In genomic region chr1:153032073-153032472, GRCh38 we compare ENCODE assay signal across 1 cellular context.
TF ChIP-seq lines count a peak whose summit lies in the region.

No MANE protein-coding gene starts in this region.

TF ChIP-seq in GM12878, 131 proteins besides CTCF, POLR2A, EP300 and RAD21:
- 0 out of 2 replicates have a peak, but pooled peaks have one; percentile 47 for TF ChIP-seq TCF7 (IDR thresholded peaks at IDR 0.05; ENCODE audit: borderline replicate concordance)
- no peak for TF ChIP-seq IRF5 (IDR thresholded peaks at IDR 0.05; ENCODE audit: borderline replicate concordance)
- 0 out of 2 replicates have a peak, but pooled peaks have one; percentile 22 for TF ChIP-seq NFIC (IDR thresholded peaks at IDR 0.05; ENCODE audit: low read depth, low read length)
- TF ChIP-seq POLR2AphosphoS2 (IDR thresholded peaks at IDR 0.05; ENCODE audit: low read depth, low read length): no peak
- TF ChIP-seq SP1 (IDR thresholded peaks at IDR 0.05; ENCODE audit: low read depth, low read length): no peak
- TF ChIP-seq MTA2 (IDR thresholded peaks at IDR 0.05; ENCODE audit: low read depth): peak; percentile 46; the same call in 1 of the 2 replicates
- 0 out of 2 replicates have a peak, but pooled peaks have one; percentile 17 for TF ChIP-seq NR2F1 (conservative IDR thresholded peaks at IDR 0.05)
- peak; percentile 40 for TF ChIP-seq IKZF1 (conservative IDR thresholded peaks at IDR 0.05)
- TF ChIP-seq ATF7 (IDR thresholded peaks at IDR 0.05; ENCODE audit: low read depth): no peak
- TF ChIP-seq RB1 (IDR thresholded peaks at IDR 0.05; ENCODE audit: borderline replicate concordance): no peak
- TF ChIP-seq NFYA (IDR thresholded peaks at IDR 0.05; ENCODE audit: borderline replicate concordance, low read depth, low read length): no peak
- TF ChIP-seq PAX5 (IDR thresholded peaks at IDR 0.05; ENCODE audit: borderline replicate concordance, low read depth, low read length): 0 out of 2 replicates have a peak, but pooled peaks have one; percentile 22
- peak in 1 of 2 experiments; percentile 23; a peak in 1 of 4 replicates for TF ChIP-seq IKZF2 (IDR thresholded peaks at IDR 0.05)
- peak; percentile 76 for TF ChIP-seq RUNX3 (IDR thresholded peaks at IDR 0.05; ENCODE audit: low read length)
- no peak for TF ChIP-seq BRCA1 (IDR thresholded peaks at IDR 0.05; ENCODE audit: low read depth, low read length)
TF ChIP-seq in GM12878: peak in this region for 8.
